In the genomic region with DNA sequence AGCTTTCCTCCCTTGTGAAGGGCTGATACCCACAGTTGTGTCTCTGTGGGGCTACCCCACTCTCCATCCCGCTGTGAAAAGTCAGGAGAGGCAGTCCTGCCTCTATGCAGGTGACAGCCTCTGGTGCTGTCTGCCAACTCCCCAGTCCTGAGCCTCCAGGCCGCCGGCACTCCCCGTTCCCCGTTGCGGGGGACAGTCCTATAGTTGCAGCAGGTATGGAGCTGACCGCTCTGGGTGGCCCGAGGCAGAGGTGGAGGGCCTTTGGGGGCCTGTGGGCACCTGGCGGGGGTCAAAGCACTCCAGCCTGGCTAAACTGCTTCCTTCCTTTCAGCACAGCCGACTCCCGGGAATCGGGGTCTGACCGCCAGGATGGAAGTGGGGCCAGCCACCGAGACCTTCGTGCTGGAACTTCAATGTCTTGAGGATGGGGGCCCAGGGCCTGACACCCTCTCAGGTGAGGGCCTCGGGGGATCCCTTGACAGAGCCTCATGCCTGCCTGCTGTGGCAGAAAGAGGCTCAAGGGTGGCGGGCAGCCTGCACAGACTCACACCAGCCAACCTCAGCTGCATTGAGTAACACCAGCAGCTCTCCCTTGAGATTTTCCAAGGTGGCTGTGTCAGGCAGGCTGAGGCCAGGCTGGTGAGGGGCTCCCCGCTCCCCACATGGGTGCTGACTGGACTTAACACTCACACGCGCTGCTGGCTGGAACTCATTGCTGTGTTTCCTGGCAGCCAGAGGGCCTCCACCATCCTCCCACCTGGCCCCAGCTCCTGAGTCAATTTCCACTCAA, we compare ENCODE assay signal across 16 cellular contexts. TPM values are rescaled to one million over a fixed set of nuclear protein-coding genes. Genes with fewer than 3 reads are reported as not detected.
DNase-seq lines count a peak whose midpoint lies in the region; ATAC-seq and TF ChIP-seq lines count a peak whose summit lies in the region.
"Had no signal": no experiment of that assay in that cellular context is flagged by ENCODE, and none has a peak within 500 bp of the region (broad histone marks: within the 10 kb centered on the region; RNA-seq: fewer than 3 reads in every experiment).

No MANE protein-coding gene starts in this region.

- POLR2A ChIA-PET in activated CD8-positive, alpha-beta T cell treated with anti-CD3 and anti-CD28 coated beads for 36 hours (lab: Charles Lee): interaction anchor here (1.4 kb wide), 1 partner anchor 19 kb away, joined by 3 read pairs; no protein-coding TSS in a partner anchor
- POLR2A ChIA-PET in activated CD8-positive, alpha-beta T cell treated with anti-CD3 and anti-CD28 coated beads, Interleukin-2, amount 10 ng/mL, durations not matched to agents 7 days and 5 days (lab: Charles Lee): interaction anchor here (0.6 kb wide), 1 partner anchor 104 kb away, joined by 3 read pairs; no protein-coding TSS in a partner anchor
- POLR2A ChIA-PET in PC-9 (lab: Charles Lee; ENCODE audit: unreplicated experiment): no interaction called here

- intact Hi-C loops in activated CD8-positive, alpha-beta T cell treated with anti-CD3 and anti-CD28 coated beads for 36 hours (cut with micrococcal nuclease): no loop called here
- intact Hi-C loops in PC-9 (cut with micrococcal nuclease; ENCODE audit: unreplicated experiment): no loop called here

- no peak for TF ChIP-seq CTCF in activated CD8-positive, alpha-beta T cell treated with anti-CD3 and anti-CD28 coated beads for 36 hours (IDR thresholded peaks at IDR 0.05)
- TF ChIP-seq CTCF in PC-9 (conservative IDR thresholded peaks at IDR 0.05): no peak
- TF ChIP-seq CTCF in hepatocyte (IDR thresholded peaks at IDR 0.05; ENCODE audit: poor library complexity): no peak
- TF ChIP-seq CTCF in progenitor cell of endocrine pancreas (IDR thresholded peaks at IDR 0.05; ENCODE audit: unreplicated experiment): no peak

- no peaks in the 10 kb centered on the region for H3K9me3 Mint-ChIP-seq in activated CD8-positive, alpha-beta T cell treated with anti-CD3 and anti-CD28 coated beads for 36 hours
- H3K9me3 Mint-ChIP-seq in activated CD8-positive, alpha-beta T cell treated with anti-CD3 and anti-CD28 coated beads, Interleukin-2, amount 10 ng/mL, durations not matched to agents 7 days and 5 days (ENCODE audit: insufficient read depth): no peaks in the 10 kb centered on the region
- no peaks in the 10 kb centered on the region for H3K9me3 Mint-ChIP-seq in progenitor cell of endocrine pancreas (ENCODE audit: low read depth)
- H3K9me3 Mint-ChIP-seq: activated CD4-positive, alpha-beta memory T cell treated with anti-CD3 and anti-CD28 coated beads for 36 hours; activated T-helper 17 cell treated with anti-CD3 and anti-CD28 coated beads, Interleukin-2, amount 50 U/mL, for 72 hours had no signal

- H3K27ac ChIP-seq in PC-9 (no peak overlapping the region), hepatocyte (no peak overlapping the region)
- H3K27ac ChIP-seq: parathyroid adenoma, thyroid gland had no signal

- no TSS peak for BruUV-seq in PC-9 (replicated peaks; lab: Mats Ljungman, UMichigan)

- H4K20me1 ChIP-seq in PC-9 (ENCODE audit: insufficient read depth): no peaks in the 10 kb centered on the region
- H4K20me1 ChIP-seq in hepatocyte (ENCODE audit: insufficient read depth, poor library complexity, severe bottlenecking): no peaks in the 10 kb centered on the region

- H3K27me3 ChIP-seq in PC-9 (ENCODE audit: insufficient read depth, low read depth) (no peaks in the 10 kb centered on the region), hepatocyte (no peaks in the 10 kb centered on the region)
- H3K27me3 ChIP-seq: MG63, thyroid gland had no signal

- 0 out of 2 replicates have a peak, but pooled peaks cover 14% of the 10 kb centered on the region for H3K4me1 ChIP-seq in PC-9 (replicated peaks; ENCODE audit: insufficient read depth)
- no peaks in the 10 kb centered on the region for H3K4me1 ChIP-seq in hepatocyte (ENCODE audit: insufficient read depth)

- H3K36me3 Mint-ChIP-seq in activated CD8-positive, alpha-beta T cell treated with anti-CD3 and anti-CD28 coated beads for 36 hours (ENCODE audit: low read depth): peaks cover 8% of the 10 kb centered on the region
- peaks cover 6% of the 10 kb centered on the region for H3K36me3 Mint-ChIP-seq in activated CD8-positive, alpha-beta T cell treated with anti-CD3 and anti-CD28 coated beads, Interleukin-2, amount 10 ng/mL, durations not matched to agents 7 days and 5 days (ENCODE audit: low read depth)
- H3K36me3 Mint-ChIP-seq in progenitor cell of endocrine pancreas (ENCODE audit: insufficient read depth): peaks cover 8% of the 10 kb centered on the region
- H3K36me3 Mint-ChIP-seq: activated CD4-positive, alpha-beta memory T cell treated with anti-CD3 and anti-CD28 coated beads for 36 hours had no signal

- CTCF ChIA-PET in activated CD8-positive, alpha-beta T cell treated with anti-CD3 and anti-CD28 coated beads for 36 hours (lab: Charles Lee): interaction anchor here (1.0 kb wide), 1 partner anchor 100 kb away, joined by 4 read pairs; no protein-coding TSS in a partner anchor
- CTCF ChIA-PET in activated CD8-positive, alpha-beta T cell treated with anti-CD3 and anti-CD28 coated beads, Interleukin-2, amount 10 ng/mL, durations not matched to agents 7 days and 5 days (lab: Charles Lee): no interaction called here
- CTCF ChIA-PET in PC-9 (lab: Charles Lee): interaction anchor here (0.6 to 0.7 kb wide), 2 partner anchors 20 to 58 kb away, joined by 3 read pairs; a partner anchor contains a TSS

- H3K4me3 ChIP-seq in PC-9 (no peak overlapping the region), hepatocyte (no peak overlapping the region)

- H3K4me1 Mint-ChIP-seq in activated CD8-positive, alpha-beta T cell treated with anti-CD3 and anti-CD28 coated beads for 36 hours (ENCODE audit: low read depth): peaks cover 27% of the 10 kb centered on the region
- peaks cover 38% of the 10 kb centered on the region for H3K4me1 Mint-ChIP-seq in activated CD8-positive, alpha-beta T cell treated with anti-CD3 and anti-CD28 coated beads, Interleukin-2, amount 10 ng/mL, durations not matched to agents 7 days and 5 days (ENCODE audit: low read depth)
- peaks cover 6% of the 10 kb centered on the region for H3K4me1 Mint-ChIP-seq in progenitor cell of endocrine pancreas (ENCODE audit: low read depth)

- H3K9me3 ChIP-seq in PC-9 (ENCODE audit: insufficient read depth, low read depth): no peaks in the 10 kb centered on the region
- no peaks in the 10 kb centered on the region for H3K9me3 ChIP-seq in hepatocyte (ENCODE audit: low read depth)
- H3K9me3 ChIP-seq: MG63, thyroid gland had no signal

- no peak overlapping the region for H3K27ac Mint-ChIP-seq in activated CD8-positive, alpha-beta T cell treated with anti-CD3 and anti-CD28 coated beads for 36 hours
- H3K27ac Mint-ChIP-seq in activated CD8-positive, alpha-beta T cell treated with anti-CD3 and anti-CD28 coated beads, Interleukin-2, amount 10 ng/mL, durations not matched to agents 7 days and 5 days: no peak overlapping the region
- peak overlapping the region; percentile 63 for H3K27ac Mint-ChIP-seq in progenitor cell of endocrine pancreas
- H3K27ac Mint-ChIP-seq: activated CD4-positive, alpha-beta memory T cell treated with anti-CD3 and anti-CD28 coated beads for 36 hours; activated T-helper 17 cell treated with anti-CD3 and anti-CD28 coated beads, Interleukin-2, amount 50 U/mL, for 72 hours had no signal

- 97% methylated on average over 16 of the region's 20 CpGs for WGBS in hepatocyte (ENCODE audit: low lambda C conversion rate, missing lambda C conversion rate)

- no peaks in the 10 kb centered on the region for H3K9me2 ChIP-seq in PC-9 (ENCODE audit: insufficient read depth)
- H3K9me2 ChIP-seq in hepatocyte (replicated peaks; ENCODE audit: insufficient read depth): no peaks in the 10 kb centered on the region

- H3K27me3 Mint-ChIP-seq in activated CD8-positive, alpha-beta T cell treated with anti-CD3 and anti-CD28 coated beads for 36 hours: peaks cover 2% of the 10 kb centered on the region
- peaks cover 25% of the 10 kb centered on the region for H3K27me3 Mint-ChIP-seq in activated CD8-positive, alpha-beta T cell treated with anti-CD3 and anti-CD28 coated beads, Interleukin-2, amount 10 ng/mL, durations not matched to agents 7 days and 5 days (ENCODE audit: low read depth)
- no peaks in the 10 kb centered on the region for H3K27me3 Mint-ChIP-seq in progenitor cell of endocrine pancreas

- ATAC-seq in activated CD8-positive, alpha-beta T cell treated with anti-CD3 and anti-CD28 coated beads for 36 hours: no peak
- no peak for ATAC-seq in activated CD8-positive, alpha-beta T cell treated with anti-CD3 and anti-CD28 coated beads, Interleukin-2, amount 10 ng/mL, durations not matched to agents 7 days and 5 days
- ATAC-seq in HG03196 (IDR thresholded peaks at IDR 0.05; ENCODE audit: unreplicated experiment) (no peak), HG02981 (IDR thresholded peaks at IDR 0.05; ENCODE audit: unreplicated experiment) (no peak)
- ATAC-seq: activated T-helper 17 cell treated with anti-CD3 and anti-CD28 coated beads, Interleukin-2, amount 50 U/mL, for 72 hours had no signal

- peak overlapping the region; percentile 40 for H3K4me3 Mint-ChIP-seq in activated CD8-positive, alpha-beta T cell treated with anti-CD3 and anti-CD28 coated beads for 36 hours
- no peak overlapping the region for H3K4me3 Mint-ChIP-seq in activated CD8-positive, alpha-beta T cell treated with anti-CD3 and anti-CD28 coated beads, Interleukin-2, amount 10 ng/mL, durations not matched to agents 7 days and 5 days
- H3K4me3 Mint-ChIP-seq in progenitor cell of endocrine pancreas (ENCODE audit: low read depth): peak overlapping the region; percentile 65
- H3K4me3 Mint-ChIP-seq: activated T-helper 17 cell treated with anti-CD3 and anti-CD28 coated beads, Interleukin-2, amount 50 U/mL, for 72 hours had no signal

- DNase-seq in activated CD8-positive, alpha-beta T cell treated with anti-CD3 and anti-CD28 coated beads for 36 hours: no peak
- DNase-seq in activated CD8-positive, alpha-beta T cell treated with anti-CD3 and anti-CD28 coated beads, Interleukin-2, amount 10 ng/mL, durations not matched to agents 7 days and 5 days: no peak
- DNase-seq in PC-9 (no peak), hepatocyte (ENCODE audit: low spot score) (no peak), progenitor cell of endocrine pancreas (ENCODE audit: low spot score, unreplicated experiment) (no peak), KBM-7 (no peak)
- DNase-seq: activated CD4-positive, alpha-beta memory T cell treated with anti-CD3 and anti-CD28 coated beads for 36 hours; aorta; NCI-H1694; NCI-H226 had no signal

- H3K79me2 ChIP-seq in PC-9 (ENCODE audit: low read depth): no peaks in the 10 kb centered on the region
- no peaks in the 10 kb centered on the region for H3K79me2 ChIP-seq in hepatocyte
- H3K79me2 ChIP-seq: parathyroid adenoma had no signal

- 0 out of 2 replicates have a peak overlapping the region, but pooled peaks have one; percentile 84 for H3K4me2 ChIP-seq in PC-9
- H3K4me2 ChIP-seq in hepatocyte: peak overlapping the region; percentile 98

- peaks cover 15% of the 10 kb centered on the region; the same call in 1 of the 2 replicates for H3F3A ChIP-seq in PC-9 (ENCODE audit: insufficient read depth, low read depth)

- in situ Hi-C loops in KBM-7 (cut with MboI; ENCODE audit: low pct_unique_long_range_greater_than_20kb, low sequenced_read_pairs): no loop called here

- H2AFZ ChIP-seq in PC-9 (no peak overlapping the region), hepatocyte (no peak overlapping the region)

- no peaks in the 10 kb centered on the region for H3K36me3 ChIP-seq in PC-9 (ENCODE audit: low read depth)
- H3K36me3 ChIP-seq in hepatocyte (replicated peaks; ENCODE audit: insufficient read depth, low read depth): no peaks in the 10 kb centered on the region

RNA-seq across cellular contexts. Expression of a gene that starts 1.6 kb away (rescaled TPM):
- 1 to 10 TPM; 1.3 to 1.8 TPM for total RNA-seq in activated CD8-positive, alpha-beta T cell treated with anti-CD3 and anti-CD28 coated beads for 36 hours
- total RNA-seq in activated CD8-positive, alpha-beta T cell treated with anti-CD3 and anti-CD28 coated beads, Interleukin-2, amount 10 ng/mL, durations not matched to agents 7 days and 5 days: 1 to 10 TPM in 1 of 2 experiments, under 1 TPM in 1; 0.78 to 1.0 TPM
- total RNA-seq in PC-9 (2021) (7.9 and 13.5 TPM in 2 replicates), hepatocyte (8.0 and 9.0 TPM in 2 replicates), progenitor cell of endocrine pancreas (13.7 and 14.3 TPM in 2 replicates)
- 6.6 and 9.8 TPM in 2 replicates for polyA plus RNA-seq in hepatocyte

RNA-seq across cellular contexts. Expression of a gene that starts 20.1 kb away (rescaled TPM):
- total RNA-seq in activated CD8-positive, alpha-beta T cell treated with anti-CD3 and anti-CD28 coated beads for 36 hours: 10 to 100 TPM; 17.7 to 18.8 TPM
- total RNA-seq in activated CD8-positive, alpha-beta T cell treated with anti-CD3 and anti-CD28 coated beads, Interleukin-2, amount 10 ng/mL, durations not matched to agents 7 days and 5 days: 10 to 100 TPM; 24.2 to 26.8 TPM
- total RNA-seq in PC-9 (2021) (28.4 and 34.8 TPM in 2 replicates), hepatocyte (13.3 and 16.9 TPM in 2 replicates), progenitor cell of endocrine pancreas (59.6 and 59.7 TPM in 2 replicates)
- polyA plus RNA-seq in hepatocyte: 26.7 and 31.8 TPM in 2 replicates

RNA-seq across cellular contexts. Expression of a gene that starts 27.2 kb away (rescaled TPM):
- total RNA-seq in activated CD8-positive, alpha-beta T cell treated with anti-CD3 and anti-CD28 coated beads for 36 hours: 10 to 100 TPM; 26.8 to 29.8 TPM
- 10 to 100 TPM; 40.9 to 42.7 TPM for total RNA-seq in activated CD8-positive, alpha-beta T cell treated with anti-CD3 and anti-CD28 coated beads, Interleukin-2, amount 10 ng/mL, durations not matched to agents 7 days and 5 days
- total RNA-seq in PC-9 (2021): 21.4 and 28.7 TPM in 2 replicates
- total RNA-seq in hepatocyte: 21.4 and 23.1 TPM in 2 replicates
- 25.9 and 26.1 TPM in 2 replicates for polyA plus RNA-seq in hepatocyte
- 48.6 and 57.1 TPM in 2 replicates for total RNA-seq in progenitor cell of endocrine pancreas

RNA-seq across cellular contexts. Expression of a gene that starts 39.8 kb away (rescaled TPM):
- total RNA-seq in activated CD8-positive, alpha-beta T cell treated with anti-CD3 and anti-CD28 coated beads for 36 hours: 10 to 100 TPM; 27.8 to 32.0 TPM
- total RNA-seq in activated CD8-positive, alpha-beta T cell treated with anti-CD3 and anti-CD28 coated beads, Interleukin-2, amount 10 ng/mL, durations not matched to agents 7 days and 5 days: 10 to 100 TPM; 29.3 to 35.7 TPM
- total RNA-seq in PC-9 (2021) (96.1 and 123 TPM in 2 replicates), hepatocyte (60.4 and 76.4 TPM in 2 replicates), progenitor cell of endocrine pancreas (83.4 and 86.5 TPM in 2 replicates)
- polyA plus RNA-seq in hepatocyte: 97.3 and 109 TPM in 2 replicates
